In genomic region chr5:135629164-135629563, GRCh38 we compare ENCODE assay signal across 25 cellular contexts. TPM values are rescaled to one million over a fixed set of nuclear protein-coding genes. Genes with fewer than 3 reads are reported as not detected.
"Had no signal": no experiment of that assay in that cellular context is flagged by ENCODE, and none has a peak within 500 bp of the region (broad histone marks: within the 10 kb centered on the region; RNA-seq: fewer than 3 reads in every experiment).

No MANE protein-coding gene starts in this region.

- H3K9me3 Mint-ChIP-seq: activated naive CD4-positive, alpha-beta T cell treated with anti-CD3 and anti-CD28 coated beads, Interleukin-2, amount 50 U/mL, for 72 hours; activated T-cell treated with anti-CD3 and anti-CD28 coated beads, Interleukin-2, amount 50 U/mL, for 24 hours; activated T-helper 17 cell treated with anti-CD3 and anti-CD28 coated beads, Interleukin-2, amount 50 U/mL, for 72 hours; central memory CD8-positive, alpha-beta T cell; natural killer cell; stimulated activated naive CD8-positive, alpha-beta T cell treated with anti-CD3 and anti-CD28 coated beads, Interleukin-15, Interleukin-2, amounts not matched to agents 100 ng/mL and 50 ng/mL, for 24 hours had no signal

- H3K36me3 Mint-ChIP-seq: activated naive CD4-positive, alpha-beta T cell treated with anti-CD3 and anti-CD28 coated beads, Interleukin-2, amount 50 U/mL, for 72 hours; immature natural killer cell; natural killer cell had no signal

- H3K4me3 ChIP-seq: adrenal gland, ascending aorta, breast epithelium, dorsolateral prefrontal cortex, left ventricle myocardium inferior, tibial artery had no signal

- DNase-seq: activated CD8-positive, alpha-beta memory T cell treated with anti-CD3 and anti-CD28 coated beads for 24 hours; activated CD8-positive, alpha-beta memory T cell treated with anti-CD3 and anti-CD28 coated beads, Interleukin-2, amount 50 U/mL, for 4 hours; activated T-cell treated with anti-CD3 and anti-CD28 coated beads, Interleukin-2, amount 50 U/mL, for 24 hours; adrenal gland; dorsolateral prefrontal cortex; immature natural killer cell; left ventricle myocardium inferior; midbrain; natural killer cell; right cardiac atrium; stimulated activated CD4-positive, alpha-beta T cell treated with anti-CD3 and anti-CD28 coated beads, Interleukin-1b, Interleukin-23, amount 100 ng/mL, for 48 hours; tibial artery had no signal

- H3K4me3 Mint-ChIP-seq: activated T-cell treated with anti-CD3 and anti-CD28 coated beads, Interleukin-2, amount 50 U/mL, for 24 hours; activated T-helper 17 cell treated with anti-CD3 and anti-CD28 coated beads, Interleukin-2, amount 50 U/mL, for 72 hours; central memory CD8-positive, alpha-beta T cell; immature natural killer cell; natural killer cell; stimulated activated naive CD8-positive, alpha-beta T cell treated with anti-CD3 and anti-CD28 coated beads, Interleukin-15, Interleukin-2, amounts not matched to agents 100 ng/mL and 50 ng/mL, for 24 hours had no signal

- H3K27me3 ChIP-seq: adrenal gland, ascending aorta, breast epithelium, tibial artery had no signal

- H3K9me3 ChIP-seq: adrenal gland, ascending aorta, left ventricle myocardium inferior, tibial artery had no signal

- ATAC-seq: activated naive CD4-positive, alpha-beta T cell treated with anti-CD3 and anti-CD28 coated beads, Interleukin-2, amount 50 U/mL, for 72 hours; activated T-helper 17 cell treated with anti-CD3 and anti-CD28 coated beads, Interleukin-2, amount 50 U/mL, for 72 hours; natural killer cell; right cardiac atrium had no signal

- FAIRE-seq: colon had no signal

- H3K27ac Mint-ChIP-seq: activated naive CD4-positive, alpha-beta T cell treated with anti-CD3 and anti-CD28 coated beads, Interleukin-2, amount 50 U/mL, for 72 hours; activated T-cell treated with anti-CD3 and anti-CD28 coated beads, Interleukin-2, amount 50 U/mL, for 24 hours; activated T-helper 17 cell treated with anti-CD3 and anti-CD28 coated beads, Interleukin-2, amount 50 U/mL, for 72 hours; immature natural killer cell; natural killer cell; progenitor cell of endocrine pancreas; stimulated activated naive CD8-positive, alpha-beta T cell treated with anti-CD3 and anti-CD28 coated beads, Interleukin-15, Interleukin-2, amounts not matched to agents 100 ng/mL and 50 ng/mL, for 24 hours had no signal

- H3K4me1 ChIP-seq: adrenal gland, ascending aorta, breast epithelium, left ventricle myocardium inferior, tibial artery had no signal

- H3K4me1 Mint-ChIP-seq: activated T-helper 17 cell treated with anti-CD3 and anti-CD28 coated beads, Interleukin-2, amount 50 U/mL, for 72 hours; central memory CD8-positive, alpha-beta T cell; immature natural killer cell; natural killer cell had no signal

- H3K27ac ChIP-seq: adrenal gland, ascending aorta, dorsolateral prefrontal cortex, epithelial cell of prostate, left ventricle myocardium inferior, tibial artery had no signal

- H3K36me3 ChIP-seq: adrenal gland, ascending aorta, breast epithelium, left ventricle myocardium inferior, tibial artery had no signal

RNA-seq across cellular contexts. Expression of gene CXCL14, which starts 50.4 kb away (rescaled TPM):
- total RNA-seq: activated naive CD4-positive, alpha-beta T cell treated with anti-CD3 and anti-CD28 coated beads, Interleukin-2, amount 50 U/mL, for 72 hours; activated T-helper 17 cell treated with anti-CD3 and anti-CD28 coated beads, Interleukin-2, amount 50 U/mL, for 72 hours; fibroblast of villous mesenchyme; kidney epithelial cell; lung microvascular endothelial cell; natural killer cell; T-helper 2 cell treated with Interferon-gamma antibody and Interleukin-4, amounts not matched to agents 100 ng/mL and 5 ng/mL, for 36 hours had no signal
- polyA plus RNA-seq: immature natural killer cell had no signal
